ENCODE assay signal across 12 cellular contexts in the genomic region with DNA sequence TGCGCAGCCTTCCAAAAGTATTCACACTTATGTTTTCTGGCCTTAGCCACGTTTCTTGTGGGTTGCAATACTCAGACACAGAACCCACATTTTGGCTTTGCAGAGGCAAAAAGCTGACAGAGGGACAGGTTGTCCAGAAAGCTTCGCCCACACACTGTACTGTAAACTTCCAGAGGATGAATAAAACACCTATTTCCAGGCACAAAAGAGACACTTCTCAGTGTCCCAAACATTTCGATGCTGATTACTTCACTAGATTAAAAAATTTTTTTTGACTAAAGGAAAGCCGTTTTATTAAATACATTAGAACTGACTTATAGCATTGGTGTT. TPM values are rescaled to one million over a fixed set of nuclear protein-coding genes. Genes with fewer than 3 reads are reported as not detected.
A peak's percentile ranks its signal among the peaks of the same experiment; 100 is the strongest.
DNase-seq lines count a peak whose midpoint lies in the region; ATAC-seq, FAIRE-seq and TF ChIP-seq lines count a peak whose summit lies in the region.
"Had no signal": no experiment of that assay in that cellular context is flagged by ENCODE, and none has a peak within 500 bp of the region (broad histone marks: within the 10 kb centered on the region; RNA-seq: fewer than 3 reads in every experiment).

No MANE protein-coding gene starts in this region.

- no peak overlapping the region for H3K23ac ChIP-seq in H9 (ENCODE audit: insufficient read length, low read depth, low read length)

- H2AFZ ChIP-seq in H9 (ENCODE audit: low read length) (peak overlapping the region; percentile 97), mammary epithelial cell (ENCODE audit: low read depth, low read length) (no peak overlapping the region)

- WGBS in A549 (ENCODE audit: missing lambda C conversion rate) = 23% methylated on average over 5 of the region's 5 CpGs
- WGBS in H9 (ENCODE audit: extremely low coverage, insufficient read length, low lambda C conversion rate) = no CpG with 5 or more reads among the region's 5 CpGs
- WGBS in mammary epithelial cell (ENCODE audit: low coverage, missing lambda C conversion rate) = 6% methylated on average over 5 of the region's 5 CpGs

- no peak overlapping the region for H2BK15ac ChIP-seq in H9 (ENCODE audit: low read depth, low read length)

- no peak overlapping the region for H3T11ph ChIP-seq in H9 (ENCODE audit: low read length)

- H3K18ac ChIP-seq in H9 (ENCODE audit: insufficient read length, low read depth, low read length) = no peak overlapping the region

- H3K79me2 ChIP-seq in H9 (ENCODE audit: insufficient read depth, low read length) (no peaks in the 10 kb centered on the region), mammary epithelial cell (ENCODE audit: insufficient read depth, low read length) (no peaks in the 10 kb centered on the region)

- no peaks in the 10 kb centered on the region for H3K79me1 ChIP-seq in H9 (ENCODE audit: insufficient read depth, low read depth, low read length, poor library complexity, severe bottlenecking)

- TF ChIP-seq EP300 in A549 (IDR thresholded peaks at IDR 0.05) = no peak

- no peak overlapping the region for H2BK20ac ChIP-seq in H9 (ENCODE audit: low read depth, low read length, poor library complexity, severe bottlenecking)

- no peak for DNase-seq in A549 (ENCODE audit: low read depth in 1 of 2, low spot score in 1 of 2)
- DNase-seq in H9 = no peak
- no peak for DNase-seq in mammary epithelial cell
- no peak for DNase-seq in naive thymus-derived CD8-positive, alpha-beta T cell
- no peak for DNase-seq in omental fat pad (ENCODE audit: low spot score)
- no peak for DNase-seq in progenitor cell of endocrine pancreas (ENCODE audit: low spot score, unreplicated experiment)
- DNase-seq in caudate nucleus (lab: John Stamatoyannopoulos, UW) = no peak
- no peak for DNase-seq in activated effector memory CD4-positive, alpha-beta T cell treated with anti-CD3 and anti-CD28 coated beads, Interleukin-2, amount 50 U/mL, for 16 hours
- DNase-seq: NCI-H510A had no signal

- no peak; a peak in 1 of 5 replicates for TF ChIP-seq RAD21 in A549 (conservative IDR thresholded peaks at IDR 0.05 in 1 of 2, IDR thresholded peaks at IDR 0.05 in 1 of 2)

- no peaks in the 10 kb centered on the region for H3K27me3 ChIP-seq in H9 (ENCODE audit: insufficient read depth, low read length)
- H3K27me3 ChIP-seq in mammary epithelial cell (ENCODE audit: insufficient read depth, low read length) = peaks cover 8% of the 10 kb centered on the region
- H3K27me3 ChIP-seq: body of pancreas, foreskin keratinocyte, right atrium auricular region had no signal

- H3K36me3 ChIP-seq in mammary epithelial cell (ENCODE audit: insufficient read depth, low read length) = no peaks in the 10 kb centered on the region
- H3K36me3 ChIP-seq: right atrium auricular region had no signal

- H3K4me1 ChIP-seq in A549 (peaks cover 21% of the 10 kb centered on the region; the same call in 2 of the 3 replicates), H9 (ENCODE audit: insufficient read depth, low read length) (peaks cover 5% of the 10 kb centered on the region; the same call in 1 of the 2 replicates), mammary epithelial cell (ENCODE audit: insufficient read depth, low read length) (peaks cover 17% of the 10 kb centered on the region)
- H3K4me1 ChIP-seq: foreskin keratinocyte had no signal

- H3K4me1 Mint-ChIP-seq in H9 (peaks cover 11 to 12% of the 10 kb centered on the region in 2 experiments), progenitor cell of endocrine pancreas (ENCODE audit: low read depth) (peaks cover 3% of the 10 kb centered on the region)
- peaks cover 2 to 13% (median 8%) of the 10 kb centered on the region in 4 donors for H3K4me1 Mint-ChIP-seq in naive thymus-derived CD8-positive, alpha-beta T cell

- no TSS peak for BruUV-seq in mammary epithelial cell (replicated peaks; lab: Mats Ljungman, UMichigan)

- no peak overlapping the region for H4K5ac ChIP-seq in H9 (ENCODE audit: insufficient read length, low read depth, low read length)

- POLR2A ChIA-PET in A549 (lab: Yijun Ruan, JAX) = no interaction called here
- POLR2A ChIA-PET in naive thymus-derived CD8-positive, alpha-beta T cell (lab: Charles Lee) = interaction anchor here (0.7 kb wide), 1 partner anchor 52 kb away, joined by 3 read pairs; no protein-coding TSS in a partner anchor

- ATAC-seq in A549 (no peak; a peak in 1 of 6 replicates), omental fat pad (ENCODE audit: low FRiP score) (no peak)
- no peak for ATAC-seq in naive thymus-derived CD8-positive, alpha-beta T cell

- dilution Hi-C loops in mammary epithelial cell (cut with HindIII; ENCODE audit: low sequenced_read_pairs) = no loop called here

- no peak overlapping the region for H2BK120ac ChIP-seq in H9 (ENCODE audit: low read depth, low read length, poor library complexity, severe bottlenecking)

- peak overlapping the region; percentile 79 for H3K4me2 ChIP-seq in A549
- peak overlapping the region; percentile 55 for H3K4me2 ChIP-seq in H9 (ENCODE audit: insufficient read depth, insufficient read length, low read length)
- H3K4me2 ChIP-seq in mammary epithelial cell (ENCODE audit: insufficient read depth, low read depth, low read length) = peak overlapping the region; percentile 61

- H3K36me3 Mint-ChIP-seq in H9 (ENCODE audit: insufficient read depth in 1 of 3, low read depth in 3 of 3) = no peaks in the 10 kb centered on the region
- H3K36me3 Mint-ChIP-seq in naive thymus-derived CD8-positive, alpha-beta T cell = no peaks in the 10 kb centered on the region
- no peaks in the 10 kb centered on the region for H3K36me3 Mint-ChIP-seq in progenitor cell of endocrine pancreas (ENCODE audit: insufficient read depth)

- H3K9me3 Mint-ChIP-seq in H9 = no peaks in the 10 kb centered on the region
- H3K9me3 Mint-ChIP-seq in naive thymus-derived CD8-positive, alpha-beta T cell = no peaks in the 10 kb centered on the region
- H3K9me3 Mint-ChIP-seq in progenitor cell of endocrine pancreas (ENCODE audit: low read depth) = no peaks in the 10 kb centered on the region

- H3K4me3 ChIP-seq in A549 (no peak overlapping the region), mammary epithelial cell (replicated peaks in 1 of 3; ENCODE audit: insufficient read depth in 1 of 3, low read depth in 2 of 3, low read length in 3 of 3) (no peak overlapping the region)
- H3K4me3 ChIP-seq: body of pancreas had no signal

- no peak overlapping the region for H4K8ac ChIP-seq in H9 (replicated peaks; ENCODE audit: insufficient read length, low read depth, low read length)

- no peak for FAIRE-seq in A549 (lab: Jason Lieb, UNC)

- TF ChIP-seq POLR2A in A549 (IDR thresholded peaks at IDR 0.05; ENCODE audit: low read length) = no peak

- H3K14ac ChIP-seq in H9 (ENCODE audit: insufficient read depth, low read length) = no peak overlapping the region

- no peak overlapping the region for H2AK5ac ChIP-seq in H9 (ENCODE audit: insufficient read length, low read length)

- no peak overlapping the region for H2BK5ac ChIP-seq in H9 (ENCODE audit: insufficient read length, low read length)

- no peak overlapping the region for H3K4ac ChIP-seq in H9 (ENCODE audit: low read depth, low read length)

- H3K27ac ChIP-seq in A549 (peak overlapping the region; percentile 68 to 75), H9 (ENCODE audit: insufficient read length, low read depth, low read length) (no peak overlapping the region), mammary epithelial cell (ENCODE audit: insufficient read depth, low read depth, low read length) (no peak overlapping the region), caudate nucleus (ENCODE audit: low read depth, low read length) (no peak overlapping the region)
- H3K27ac ChIP-seq: body of pancreas, foreskin keratinocyte, right atrium auricular region had no signal

- no peaks in the 10 kb centered on the region for H3K23me2 ChIP-seq in H9 (ENCODE audit: insufficient read length, low read depth, low read length, poor library complexity, severe bottlenecking)

- no peak overlapping the region for H3K9ac ChIP-seq in H9 (ENCODE audit: extremely low read depth, insufficient read length, low read length)
- H3K9ac ChIP-seq in mammary epithelial cell (ENCODE audit: insufficient read depth, low read length) = no peak overlapping the region

- TF ChIP-seq CTCF in A549 (IDR thresholded peaks at IDR 0.05) (no peak), H9 (conservative IDR thresholded peaks at IDR 0.05) (no peak; the same call in 2 of the 3 replicates), mammary epithelial cell (conservative IDR thresholded peaks at IDR 0.05 in 1 of 2, IDR thresholded peaks at IDR 0.05 in 1 of 2; ENCODE audit: extremely low read depth in 1 of 2, insufficient read depth in 1 of 2, low read depth in 1 of 2, low read length in 2 of 2) (no peak), omental fat pad (IDR thresholded peaks at IDR 0.05) (no peak), progenitor cell of endocrine pancreas (IDR thresholded peaks at IDR 0.05; ENCODE audit: unreplicated experiment) (no peak)

- H3K4me3 Mint-ChIP-seq in H9 (peak overlapping the region in 1 of 2 experiments; percentile 6; a peak in 1 of 5 replicates), progenitor cell of endocrine pancreas (ENCODE audit: low read depth) (no peak overlapping the region)
- H3K4me3 Mint-ChIP-seq in naive thymus-derived CD8-positive, alpha-beta T cell = peak overlapping the region in 9 of 10 donors; percentile 15 to 61 (median 38)

- H4K91ac ChIP-seq in H9 (ENCODE audit: insufficient read length, low read depth, low read length) = no peak overlapping the region

- no peak overlapping the region for H3K56ac ChIP-seq in H9 (ENCODE audit: insufficient read length, low read depth, low read length)

- in situ Hi-C loops in mammary epithelial cell (cut with MboI; ENCODE audit: low sequenced_read_pairs in 2 of 2) = no loop called here

- H3K9me3 ChIP-seq in A549 (no peaks in the 10 kb centered on the region), H9 (ENCODE audit: control insufficient read depth, low read depth, low read length) (no peaks in the 10 kb centered on the region), mammary epithelial cell (replicated peaks; ENCODE audit: insufficient read depth, low read length) (no peaks in the 10 kb centered on the region)
- H3K9me3 ChIP-seq: body of pancreas, right atrium auricular region had no signal

- peak overlapping the region in 1 of 3 experiments; percentile 97; a peak in 1 of 7 replicates for H3K27ac Mint-ChIP-seq in H9
- H3K27ac Mint-ChIP-seq in naive thymus-derived CD8-positive, alpha-beta T cell = peak overlapping the region in 2 of 10 donors; percentile 11 to 48
- H3K27ac Mint-ChIP-seq in progenitor cell of endocrine pancreas = no peak overlapping the region

- H3K27me3 Mint-ChIP-seq in H9 (ENCODE audit: low read depth) (no peaks in the 10 kb centered on the region), progenitor cell of endocrine pancreas (no peaks in the 10 kb centered on the region)
- peaks cover 0 to 1% (median 0%) of the 10 kb centered on the region in 5 donors for H3K27me3 Mint-ChIP-seq in naive thymus-derived CD8-positive, alpha-beta T cell

- CTCF ChIA-PET in A549 (lab: Yijun Ruan, JAX) (interaction anchor here (0.6 to 3.0 kb wide), 28 partner anchors 9 to 261 kb away, joined by 3 to 24 read pairs (median 4); a partner anchor contains a TSS), mammary epithelial cell (lab: Charles Lee; ENCODE audit: low non-redundant PET) (interaction anchor here (0.6 kb wide), 1 partner anchor 105 kb away, joined by 9 read pairs; no protein-coding TSS in a partner anchor)

- intact Hi-C loops in mammary epithelial cell (cut with micrococcal nuclease) = loop anchor here (1.0 kb wide), 3 partner anchors 62 to 166 kb away; no protein-coding TSS in a partner anchor

- H4K20me1 ChIP-seq in H9 (ENCODE audit: control insufficient read depth, insufficient read depth, insufficient read length) = no peaks in the 10 kb centered on the region
- no peaks in the 10 kb centered on the region for H4K20me1 ChIP-seq in mammary epithelial cell (ENCODE audit: insufficient read depth, low read length)

- no peak overlapping the region for H2BK12ac ChIP-seq in H9 (ENCODE audit: insufficient read length, low read depth, low read length)

RNA-seq across cellular contexts. Expression of a gene that starts 28.0 kb away (rescaled TPM):
- polyA plus RNA-seq in A549 (2011; rRNA removed) = 24.4 and 24.5 TPM in 2 replicates
- 5.2 and 5.8 TPM in 2 replicates for polyA plus RNA-seq in A549 (2012; cell fraction: cytosol; rRNA removed)
- 2.4 and 4.7 TPM in 2 replicates for polyA plus RNA-seq in A549 (2012; cell fraction: nucleus; rRNA removed)
- 7.8 to 8.5 TPM (median 8.1 TPM) in 3 replicates for polyA plus RNA-seq in A549 (2017; fragmentation: RNase III; extraction: RNeasy Plus Mini Kit Qiagen cat#74134 plus additional on column Dnase treatment)
- 9.6 and 13.4 TPM in 2 replicates for polyA minus RNA-seq in A549 (2011; rRNA and poly(A)+ RNA removed)
- 14.2 and 15.7 TPM in 2 replicates for total RNA-seq in H9 (2021)
- total RNA-seq in mammary epithelial cell = 1 to 10 TPM; 2.7 to 5.6 TPM
- 4.5 TPM for polyA plus RNA-seq in mammary epithelial cell
- 6.4 TPM for polyA minus RNA-seq in mammary epithelial cell
- 10 to 100 TPM in 1 of 2 experiments, 1 to 10 TPM in 1; 9.8 to 10.3 TPM for total RNA-seq in naive thymus-derived CD8-positive, alpha-beta T cell
- polyA plus RNA-seq in naive thymus-derived CD8-positive, alpha-beta T cell = 1 to 10 TPM; 5.5 to 8.8 (median 8.4) TPM
- total RNA-seq in omental fat pad = 10 to 100 TPM; 11.9 to 17.2 (median 14.6) TPM
- 14.8 TPM in 2 replicates for total RNA-seq in progenitor cell of endocrine pancreas

RNA-seq across cellular contexts. Expression of a gene that starts 30.3 kb away (rescaled TPM):
- polyA plus RNA-seq in A549 (2011; rRNA removed) = 97.7 and 113 TPM in 2 replicates
- 50.0 and 51.3 TPM in 2 replicates for polyA plus RNA-seq in A549 (2012; cell fraction: cytosol; rRNA removed)
- 17.8 and 24.4 TPM in 2 replicates for polyA plus RNA-seq in A549 (2012; cell fraction: nucleus; rRNA removed)
- 76.9 to 83.4 TPM (median 82.0 TPM) in 3 replicates for polyA plus RNA-seq in A549 (2017; fragmentation: RNase III; extraction: RNeasy Plus Mini Kit Qiagen cat#74134 plus additional on column Dnase treatment)
- 32.3 and 36.6 TPM in 2 replicates for polyA minus RNA-seq in A549 (2011; rRNA and poly(A)+ RNA removed)
- total RNA-seq in H9 (2021) = 131 and 132 TPM in 2 replicates
- total RNA-seq in mammary epithelial cell = 10 to 100 TPM; 43.2 to 44.9 TPM
- polyA plus RNA-seq in mammary epithelial cell = 53.1 TPM
- 15.9 TPM for polyA minus RNA-seq in mammary epithelial cell
- 10 to 100 TPM; 60.2 to 66.4 TPM for total RNA-seq in naive thymus-derived CD8-positive, alpha-beta T cell
- polyA plus RNA-seq in naive thymus-derived CD8-positive, alpha-beta T cell = 100 to 1,000 TPM in 1 of 3 donors, 10 to 100 TPM in 2; 92.2 to 120 (median 95.3) TPM
- total RNA-seq in omental fat pad = 10 to 100 TPM; 59.6 to 87.6 (median 74.0) TPM
- total RNA-seq in progenitor cell of endocrine pancreas = 73.4 and 76.4 TPM in 2 replicates

Comparison
In these comparisons a context has a peak if more than half of its experiments do, and no peak if none do; other contexts are left out.
1. H3K27ac ChIP-seq: peak in A549 (2 of 2); none in H9 (single experiment), mammary epithelial cell (single experiment) and caudate nucleus (single experiment).
2. Peak in every context shown above with its lines, with median percentiles within 50 percentile points of each other: H3K4me2 ChIP-seq.